10 cellular contexts compared by ENCODE assay signal in genomic region chrY:19567908-19568307, GRCh38.
DNase-seq lines count a peak whose midpoint lies in the region; ATAC-seq and TF ChIP-seq lines count a peak whose summit lies in the region.
"Had no signal": no experiment of that assay in that cellular context is flagged by ENCODE, and none has a peak within 500 bp of the region (broad histone marks: within the 10 kb centered on the region; RNA-seq: fewer than 3 reads in every experiment).

No MANE protein-coding gene starts in this region.

- H3K9ac ChIP-seq in OCI-LY1 (ENCODE audit: low read length) = peak overlapping the region; percentile 85

- H3K4me1 Mint-ChIP-seq in activated naive CD4-positive, alpha-beta T cell treated with anti-CD3 and anti-CD28 coated beads for 36 hours (ENCODE audit: low read depth) = peaks cover 31% of the 10 kb centered on the region

- H3K9me3 Mint-ChIP-seq in activated naive CD4-positive, alpha-beta T cell treated with anti-CD3 and anti-CD28 coated beads for 36 hours = no peaks in the 10 kb centered on the region

- 0 to 1% methylated on average over 15 of the region's 15 CpGs for WGBS in testis, 2 donors

- peaks cover 8% of the 10 kb centered on the region for H3K36me3 Mint-ChIP-seq in activated naive CD4-positive, alpha-beta T cell treated with anti-CD3 and anti-CD28 coated beads for 36 hours (ENCODE audit: low read depth)

- H3K4me3 Mint-ChIP-seq in activated naive CD4-positive, alpha-beta T cell treated with anti-CD3 and anti-CD28 coated beads for 36 hours = peak overlapping the region; percentile 88

- BruUV-seq in A673 (replicated peaks; lab: Mats Ljungman, UMichigan) = no TSS peak

- H3K4me3 ChIP-seq in OCI-LY1 (ENCODE audit: low read depth, low read length, poor library complexity, severe bottlenecking) = peak overlapping the region; percentile 73
- H3K4me3 ChIP-seq in foreskin fibroblast (ENCODE audit: low read depth in 1 of 2, low read length in 2 of 2) = peak overlapping the region; percentile 87
- peak overlapping the region; percentile 65 to 73 for H3K4me3 ChIP-seq in testis
- H3K4me3 ChIP-seq in A673 (ENCODE audit: low read depth, low read length, poor library complexity, severe bottlenecking) = no peak overlapping the region
- H3K4me3 ChIP-seq: ascending aorta had no signal

- intact Hi-C loops in activated naive CD4-positive, alpha-beta T cell treated with anti-CD3 and anti-CD28 coated beads for 36 hours (cut with micrococcal nuclease) = loop anchor here (1.0 to 5.0 kb wide), 9 partner anchors 33 to 1681 kb away; partner anchors contain the start of genes EIF1AY and KDM5D
- intact Hi-C loops in testis (cut with DNase I; ENCODE audit: low total_unique reads) = no loop called here
- intact Hi-C loops in A673 (cut with micrococcal nuclease; ENCODE audit: unreplicated experiment) = no loop called here

- peaks cover 47% of the 10 kb centered on the region for H3K79me2 ChIP-seq in OCI-LY1 (ENCODE audit: insufficient read depth, low read length)

- H3K4me1 ChIP-seq in OCI-LY1 (ENCODE audit: insufficient read depth, low read length, severe bottlenecking) (peaks cover 30% of the 10 kb centered on the region), testis (no peaks in the 10 kb centered on the region), A673 (ENCODE audit: insufficient read depth, low read length, poor library complexity, severe bottlenecking) (no peaks in the 10 kb centered on the region)
- H3K4me1 ChIP-seq: ascending aorta had no signal

- peaks cover 7% of the 10 kb centered on the region for H3K36me3 ChIP-seq in OCI-LY1 (ENCODE audit: insufficient read depth, low read length)
- no peaks in the 10 kb centered on the region for H3K36me3 ChIP-seq in testis (ENCODE audit: low read depth, missing control alignments)
- H3K36me3 ChIP-seq in A673 (ENCODE audit: insufficient read depth, low read length, poor library complexity, severe bottlenecking) = no peaks in the 10 kb centered on the region
- H3K36me3 ChIP-seq: ascending aorta had no signal

- peak overlapping the region; percentile 91 for H3K4me2 ChIP-seq in OCI-LY1 (ENCODE audit: low read length)

- no peak for DNase-seq in activated naive CD4-positive, alpha-beta T cell treated with anti-CD3 and anti-CD28 coated beads for 36 hours
- DNase-seq in activated naive CD4-positive, alpha-beta T cell treated with anti-CD3 and anti-CD28 coated beads, Interleukin-2, amount 50 U/mL, for 16 hours = no peak
- DNase-seq in foreskin fibroblast (no peak), testis (peak; percentile 25), A673 (ENCODE audit: low spot score) (no peak), DMS153 (lab: John Stamatoyannopoulos, UW) (no peak)
- DNase-seq: SW 1271 had no signal

- CTCF ChIA-PET in activated naive CD4-positive, alpha-beta T cell treated with anti-CD3 and anti-CD28 coated beads for 36 hours (lab: Charles Lee) = interaction anchor here (1.0 kb wide), 1 partner anchor 65 kb away, joined by 4 read pairs; no protein-coding TSS in a partner anchor
- CTCF ChIA-PET in A673 (lab: Charles Lee) = no interaction called here

- H3K27ac ChIP-seq in OCI-LY1 (ENCODE audit: low read depth, low read length, poor library complexity, severe bottlenecking) = peak overlapping the region; percentile 93
- H3K27ac ChIP-seq in testis = peak overlapping the region; percentile 63 to 69
- no peak overlapping the region for H3K27ac ChIP-seq in A673 (ENCODE audit: low read depth, low read length, poor library complexity, severe bottlenecking)
- H3K27ac ChIP-seq: ascending aorta had no signal

- TF ChIP-seq POLR2A in testis (IDR thresholded peaks at IDR 0.05) = no peak

- H3K9me2 ChIP-seq in OCI-LY1 (ENCODE audit: low read depth, low read length) = no peaks in the 10 kb centered on the region

- ATAC-seq in HG03520 (IDR thresholded peaks at IDR 0.05; ENCODE audit: unreplicated experiment) = no peak

- POLR2A ChIA-PET in A673 (lab: Charles Lee; ENCODE audit: low non-redundant PET) = no interaction called here

- no peaks in the 10 kb centered on the region for H3K27me3 Mint-ChIP-seq in activated naive CD4-positive, alpha-beta T cell treated with anti-CD3 and anti-CD28 coated beads for 36 hours (ENCODE audit: low read depth)

- no peaks in the 10 kb centered on the region for H4K20me1 ChIP-seq in OCI-LY1 (ENCODE audit: insufficient read depth, low read length)

- TF ChIP-seq CTCF in OCI-LY1 (IDR thresholded peaks at IDR 0.05; ENCODE audit: low read length) = no peak
- no peak for TF ChIP-seq CTCF in foreskin fibroblast (IDR thresholded peaks at IDR 0.05; ENCODE audit: low read depth, low read length)
- no peak for TF ChIP-seq CTCF in testis (IDR thresholded peaks at IDR 0.05)
- no peak for TF ChIP-seq CTCF in A673 (conservative IDR thresholded peaks at IDR 0.05; ENCODE audit: low read depth, low read length)

- H3F3A ChIP-seq in OCI-LY1 (ENCODE audit: insufficient read depth, low read length) = no peaks in the 10 kb centered on the region

- H3K9me3 ChIP-seq in OCI-LY1 (ENCODE audit: low read length) = no peaks in the 10 kb centered on the region
- no peaks in the 10 kb centered on the region for H3K9me3 ChIP-seq in testis
- H3K9me3 ChIP-seq in A673 (ENCODE audit: low read depth, low read length, poor library complexity, severe bottlenecking) = no peaks in the 10 kb centered on the region
- H3K9me3 ChIP-seq: ascending aorta had no signal

- H3K27me3 ChIP-seq in OCI-LY1 (ENCODE audit: insufficient read depth, low read length) = no peaks in the 10 kb centered on the region
- H3K27me3 ChIP-seq in testis = no peaks in the 10 kb centered on the region
- H3K27me3 ChIP-seq in A673 (replicated peaks; ENCODE audit: insufficient read depth, low read depth, low read length, poor library complexity) = no peaks in the 10 kb centered on the region
- H3K27me3 ChIP-seq: ascending aorta had no signal

- H3K27ac Mint-ChIP-seq in activated naive CD4-positive, alpha-beta T cell treated with anti-CD3 and anti-CD28 coated beads for 36 hours = peak overlapping the region; percentile 99

- no peak overlapping the region for H2AFZ ChIP-seq in OCI-LY1 (ENCODE audit: low read length)
